In the genomic region with DNA sequence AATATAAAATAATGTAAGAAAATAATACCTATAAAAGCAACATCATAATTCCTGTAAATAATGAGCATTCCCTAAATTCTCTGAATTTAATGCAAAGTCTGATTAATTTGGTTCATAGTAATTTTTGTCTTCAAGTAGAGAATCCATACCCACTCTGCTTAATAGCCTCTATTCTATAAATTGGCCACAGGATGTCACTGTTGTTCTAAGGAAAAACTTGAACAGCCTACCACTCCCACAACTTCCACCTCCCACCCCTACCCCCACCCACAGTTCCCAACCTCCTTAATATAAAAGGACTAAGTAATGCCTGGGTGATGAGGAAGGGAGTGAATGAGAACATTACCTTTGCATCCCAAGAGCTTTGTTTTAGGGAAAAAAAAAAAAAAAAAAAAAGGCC, we compare ENCODE assay signal across 8 cellular contexts. TPM values are rescaled to one million over a fixed set of nuclear protein-coding genes. Genes with fewer than 3 reads are reported as not detected.
A peak's percentile ranks its signal among the peaks of the same experiment; 100 is the strongest.
DNase-seq lines count a peak whose midpoint lies in the region; ATAC-seq, FAIRE-seq and TF ChIP-seq lines count a peak whose summit lies in the region.

No MANE protein-coding gene starts in this region.

- no peak overlapping the region for H3K56ac ChIP-seq in H1 (replicated peaks; ENCODE audit: insufficient read length, low read depth, low read length)

- H4K8ac ChIP-seq in H1 (ENCODE audit: extremely low read depth, insufficient read depth, low read length) = no peak overlapping the region
- no peak overlapping the region for H4K8ac ChIP-seq in neuronal stem cell (ENCODE audit: low read depth, low read length)

- TF ChIP-seq CTCF in A549 (IDR thresholded peaks at IDR 0.05) (peak; percentile 80), H1 (IDR thresholded peaks at IDR 0.05; ENCODE audit: control extremely low read depth in 1 of 3, insufficient read depth in 1 of 3, low read depth in 1 of 3, low read length in 3 of 3) (peak in 2 of 3 experiments; percentile 23 to 28; a peak in 2 of 4 replicates)

- H2BK120ac ChIP-seq in H1 (replicated peaks; ENCODE audit: low read depth, low read length) (no peak overlapping the region), neuronal stem cell (ENCODE audit: low read depth, low read length) (no peak overlapping the region)

- H3K27ac ChIP-seq in A549 = no peak overlapping the region
- no peak overlapping the region for H3K27ac ChIP-seq in H1 (ENCODE audit: low read depth, low read length)
- H3K27ac ChIP-seq in neuronal stem cell (replicated peaks; ENCODE audit: low read length) = no peak overlapping the region

- FAIRE-seq in A549 (lab: Jason Lieb, UNC) (no peak), GM19239 (lab: Jason Lieb, UNC) (no peak), H1 (lab: Jason Lieb, UNC) (peak; percentile 82)

- DNase-seq in A549 (ENCODE audit: low read depth in 1 of 2, low spot score in 1 of 2) (peak; percentile 33 to 64), GM19239 (ENCODE audit: insufficient read length, low spot score) (peak; percentile 2), NCI-H446 treated with DMSO at 0.1 percent for 48 hours (lab: John Stamatoyannopoulos, UW) (peak; percentile 36), H1 (ENCODE audit: low read depth in 1 of 2, low spot score in 2 of 2) (no peak), neuronal stem cell (ENCODE audit: low spot score) (peak; percentile 9), cortex of kidney (lab: John Stamatoyannopoulos, UW) (no peak)

- H2AK5ac ChIP-seq in H1 (ENCODE audit: low read depth, low read length) (no peak overlapping the region), neuronal stem cell (ENCODE audit: low read depth, low read length) (no peak overlapping the region)

- no peaks in the 10 kb centered on the region for H3K27me3 ChIP-seq in H1 (replicated peaks in 1 of 4; ENCODE audit: control insufficient read depth in 3 of 4, extremely low read depth in 1 of 4, insufficient read depth in 3 of 4, low read length in 3 of 4)
- H3K27me3 ChIP-seq in neuronal stem cell (ENCODE audit: control insufficient read depth in 3 of 3, insufficient read depth in 3 of 3, low read depth in 1 of 3, low read length in 3 of 3) = peaks cover 0 to 15% (median 0%) of the 10 kb centered on the region in 3 experiments

- H3K9ac ChIP-seq in H1 (replicated peaks in 1 of 4; ENCODE audit: extremely low read depth in 1 of 4, low read depth in 3 of 4, low read length in 3 of 4) = no peak overlapping the region
- H3K9ac ChIP-seq in neuronal stem cell (ENCODE audit: low read depth, low read length, poor library complexity) = no peak overlapping the region

- no peak overlapping the region for H4K5ac ChIP-seq in H1 (ENCODE audit: insufficient read length, low read depth, low read length)

- CTCF ChIA-PET in A549 (lab: Yijun Ruan, JAX) = interaction anchor here (0.6 to 2.5 kb wide), 32 partner anchors 9 to 1370 kb away, joined by 3 to 18 read pairs (median 4); no protein-coding TSS in a partner anchor
- CTCF ChIA-PET in H1 (lab: Charles Lee; ENCODE audit: partially characterized antibody) = interaction anchor here (0.5 to 3.2 kb wide), 19 partner anchors 10 to 1100 kb away, joined by 3 to 14 read pairs (median 3); a partner anchor contains a TSS

- H2BK15ac ChIP-seq in H1 (ENCODE audit: low read length) (no peak overlapping the region), neuronal stem cell (ENCODE audit: low read length) (no peak overlapping the region)

- TF ChIP-seq EP300 in A549 (IDR thresholded peaks at IDR 0.05) (no peak), H1 (IDR thresholded peaks at IDR 0.05; ENCODE audit: borderline replicate concordance in 1 of 2, low read depth in 2 of 2, low read length in 2 of 2) (no peak)

- H4K20me1 ChIP-seq in H1 (replicated peaks in 1 of 2; ENCODE audit: control insufficient read depth in 1 of 2, insufficient read depth in 2 of 2, low read length in 2 of 2) = no peaks in the 10 kb centered on the region

- H3K14ac ChIP-seq in H1 (ENCODE audit: insufficient read length) = no peak overlapping the region
- no peak overlapping the region for H3K14ac ChIP-seq in neuronal stem cell (ENCODE audit: low read length)

- no peak overlapping the region for H2BK5ac ChIP-seq in H1 (ENCODE audit: low read depth, low read length)
- no peak overlapping the region for H2BK5ac ChIP-seq in neuronal stem cell (ENCODE audit: low read length)

- no peak overlapping the region for H2BK20ac ChIP-seq in H1 (ENCODE audit: low read length)

- H3K18ac ChIP-seq in H1 (ENCODE audit: extremely low read depth, low read length) (no peak overlapping the region), neuronal stem cell (ENCODE audit: low read length) (no peak overlapping the region)

- POLR2A ChIA-PET in A549 (lab: Yijun Ruan, JAX) = no interaction called here
- POLR2A ChIA-PET in H1 (lab: Charles Lee; ENCODE audit: partially characterized antibody) = no interaction called here

- H2BK12ac ChIP-seq in H1 (ENCODE audit: low read depth, low read length) = no peak overlapping the region
- H2BK12ac ChIP-seq in neuronal stem cell (ENCODE audit: low read length) = no peak overlapping the region

- H3K9me3 ChIP-seq in A549 = no peaks in the 10 kb centered on the region
- H3K9me3 ChIP-seq in H1 (ENCODE audit: insufficient read depth in 2 of 2, low read depth in 1 of 2, low read length in 1 of 2) = peaks cover 3 to 14% of the 10 kb centered on the region in 2 experiments; a peak in 1 of 4 replicates
- H3K9me3 ChIP-seq in neuronal stem cell (replicated peaks in 1 of 2; ENCODE audit: control insufficient read depth in 2 of 2, insufficient read depth in 1 of 2, low read depth in 1 of 2, low read length in 2 of 2) = no peaks in the 10 kb centered on the region

- H4K91ac ChIP-seq in H1 (replicated peaks; ENCODE audit: insufficient read length, low read length) = no peak overlapping the region
- H4K91ac ChIP-seq in neuronal stem cell (ENCODE audit: low read depth, low read length, poor library complexity) = no peak overlapping the region

- H3K79me1 ChIP-seq in H1 (ENCODE audit: low read depth, low read length) = no peaks in the 10 kb centered on the region
- no peaks in the 10 kb centered on the region for H3K79me1 ChIP-seq in neuronal stem cell (ENCODE audit: low read depth, low read length)

- H3K4me1 ChIP-seq in A549 (no peaks in the 10 kb centered on the region), H1 (replicated peaks in 1 of 4; ENCODE audit: control insufficient read depth in 3 of 4, insufficient read depth in 4 of 4, low read length in 3 of 4) (no peaks in the 10 kb centered on the region), neuronal stem cell (ENCODE audit: control insufficient read depth in 2 of 2, insufficient read depth in 1 of 2, low read depth in 1 of 2, low read length in 2 of 2) (no peaks in the 10 kb centered on the region)

- H3K4me3 ChIP-seq in A549 (no peak overlapping the region), H1 (ENCODE audit: extremely low read depth in 1 of 4, insufficient read depth in 2 of 4, low read depth in 3 of 4, low read length in 4 of 4) (no peak overlapping the region), neuronal stem cell (ENCODE audit: low read length in 2 of 2) (no peak overlapping the region)

- H3K36me3 ChIP-seq in H1 (ENCODE audit: control insufficient read depth in 2 of 4, insufficient read depth in 4 of 4, low read length in 3 of 4) (no peaks in the 10 kb centered on the region), neuronal stem cell (replicated peaks in 1 of 2; ENCODE audit: control insufficient read depth in 2 of 2, insufficient read depth in 2 of 2, low read length in 2 of 2) (no peaks in the 10 kb centered on the region)

- no peaks in the 10 kb centered on the region for H3K79me2 ChIP-seq in H1 (ENCODE audit: control insufficient read depth in 1 of 2, insufficient read depth in 2 of 2, low read length in 2 of 2)

- H3K4ac ChIP-seq in H1 (replicated peaks; ENCODE audit: insufficient read length, low read depth, low read length) (no peak overlapping the region), neuronal stem cell (ENCODE audit: low read length) (no peak overlapping the region)

- H2AFZ ChIP-seq in H1 (ENCODE audit: low read length) = no peak overlapping the region
- H2AFZ ChIP-seq in neuronal stem cell (ENCODE audit: low read length) = no peak overlapping the region

- H3K23ac ChIP-seq in H1 (ENCODE audit: insufficient read length) (no peak overlapping the region), neuronal stem cell (ENCODE audit: low read depth, low read length, poor library complexity) (no peak overlapping the region)

- TF ChIP-seq POLR2A in A549 (IDR thresholded peaks at IDR 0.05; ENCODE audit: low read length) (no peak), H1 (IDR thresholded peaks at IDR 0.05; ENCODE audit: control extremely low read depth in 1 of 2, low read depth in 2 of 2, low read length in 2 of 2) (no peak)

- TF ChIP-seq RAD21 in A549 (conservative IDR thresholded peaks at IDR 0.05 in 1 of 2, IDR thresholded peaks at IDR 0.05 in 1 of 2) (peak; percentile 76 to 83), H1 (IDR thresholded peaks at IDR 0.05 in 1 of 2, conservative IDR thresholded peaks at IDR 0.05 in 1 of 2; ENCODE audit: low read depth in 2 of 2, low read length in 2 of 2) (peak; percentile 67 to 68)

- no peaks in the 10 kb centered on the region for H3K23me2 ChIP-seq in H1 (ENCODE audit: low read depth, low read length)

- ATAC-seq in A549 = peak; percentile 78 to 97; a peak in 4 of 6 replicates
- no peak for ATAC-seq in GM21423 (IDR thresholded peaks at IDR 0.05; ENCODE audit: unreplicated experiment)
- no peak for ATAC-seq in GM18519 (IDR thresholded peaks at IDR 0.05; ENCODE audit: low FRiP score, unreplicated experiment)

- H3K4me2 ChIP-seq in A549 (no peak overlapping the region; the same call in 2 of the 3 replicates), H1 (ENCODE audit: insufficient read depth in 1 of 2, low read depth in 2 of 2, low read length in 2 of 2) (no peak overlapping the region), neuronal stem cell (ENCODE audit: insufficient read depth, low read length, poor library complexity, severe bottlenecking) (no peak overlapping the region)

RNA-seq across cellular contexts. Expression of a gene that starts 27.2 kb away (rescaled TPM):
- polyA plus RNA-seq in A549 (2011; rRNA removed) (1.6 and 1.7 TPM in 2 replicates), A549 (2017; fragmentation: RNase III; extraction: RNeasy Plus Mini Kit Qiagen cat#74134 plus additional on column Dnase treatment) (5.3 to 6.0 TPM (median 5.4 TPM) in 3 replicates), H1 (2011; rRNA removed) (0.36 and 0.50 TPM in 2 replicates)
- 2.4 and 3.5 TPM in 2 replicates for polyA plus RNA-seq in A549 (2012; cell fraction: cytosol; rRNA removed)
- polyA plus RNA-seq in A549 (2012; cell fraction: nucleus; rRNA removed) = 7.3 and 7.5 TPM in 2 replicates
- 1.5 and 2.4 TPM in 2 replicates for polyA minus RNA-seq in A549 (2011; rRNA and poly(A)+ RNA removed)
- 0.20 and 0.31 TPM in 2 replicates for total RNA-seq in H1 (2021; fragmentation: NEBNext Ultra II Directional; extraction: Animal tissue kit (Norgen Biotek cat#: 25700))
- polyA plus RNA-seq in H1 (2011; cell fraction: cytosol; rRNA removed) = 0.34 TPM
- polyA plus RNA-seq in H1 (2011; cell fraction: nucleus; rRNA removed) = 0.37 TPM
- polyA plus RNA-seq in H1 (2012, experiment 1 of 2) = 0.19 to 0.43 TPM (median 0.33 TPM) in 4 replicates
- 0.09 TPM for polyA plus RNA-seq in H1 (2012, experiment 2 of 2)
- 0.22 TPM for polyA plus RNA-seq in H1 (2013, experiment 1 of 2)
- 0.28 TPM for polyA plus RNA-seq in H1 (2013, experiment 2 of 2)
- 0.12 TPM in 1 of 2 replicates, not detected in the other for polyA minus RNA-seq in H1 (2011; rRNA and poly(A)+ RNA removed)
- polyA minus RNA-seq in H1 (2011; cell fraction: cytosol; rRNA and poly(A)+ RNA removed) = not detected
- 0.60 TPM for polyA minus RNA-seq in H1 (2011; cell fraction: nucleus; rRNA and poly(A)+ RNA removed)
- 5.1 TPM for polyA plus RNA-seq in neuronal stem cell (2013, experiment 1 of 2)
- polyA plus RNA-seq in neuronal stem cell (2013, experiment 2 of 2) = 5.1 TPM

RNA-seq across cellular contexts. Expression of a gene that starts 57.4 kb away (rescaled TPM):
- polyA plus RNA-seq in A549 (2011; rRNA removed) (0.04 and 0.08 TPM in 2 replicates), A549 (2017; fragmentation: RNase III; extraction: RNeasy Plus Mini Kit Qiagen cat#74134 plus additional on column Dnase treatment) (0.05 to 0.12 TPM (median 0.06 TPM) in 3 replicates), H1 (2011; rRNA removed) (not detected in 2 replicates)
- polyA plus RNA-seq in A549 (2012; cell fraction: cytosol; rRNA removed) = 0.03 TPM in 1 of 2 replicates, not detected in the other
- 0.02 TPM in 1 of 2 replicates, not detected in the other for polyA plus RNA-seq in A549 (2012; cell fraction: nucleus; rRNA removed)
- not detected in 2 replicates for polyA minus RNA-seq in A549 (2011; rRNA and poly(A)+ RNA removed)
- total RNA-seq in H1 (2021; fragmentation: NEBNext Ultra II Directional; extraction: Animal tissue kit (Norgen Biotek cat#: 25700)) = not detected in 2 replicates
- polyA plus RNA-seq in H1 (2011; cell fraction: cytosol; rRNA removed) = not detected
- polyA plus RNA-seq in H1 (2011; cell fraction: nucleus; rRNA removed) = not detected
- polyA plus RNA-seq in H1 (2012, experiment 1 of 2) = not detected in 4 replicates
- not detected for polyA plus RNA-seq in H1 (2012, experiment 2 of 2)
- polyA plus RNA-seq in H1 (2013, experiment 1 of 2) = not detected
- polyA plus RNA-seq in H1 (2013, experiment 2 of 2) = not detected
- not detected in 2 replicates for polyA minus RNA-seq in H1 (2011; rRNA and poly(A)+ RNA removed)
- polyA minus RNA-seq in H1 (2011; cell fraction: cytosol; rRNA and poly(A)+ RNA removed) = not detected
- not detected for polyA minus RNA-seq in H1 (2011; cell fraction: nucleus; rRNA and poly(A)+ RNA removed)
- polyA plus RNA-seq in neuronal stem cell (2013, experiment 1 of 2) = 0.45 TPM
- polyA plus RNA-seq in neuronal stem cell (2013, experiment 2 of 2) = 0.44 TPM

Comparison
In these comparisons a context has a peak if more than half of its experiments do, and no peak if none do; other contexts are left out.
1. ATAC-seq: peak in A549 (2 of 2); none in GM21423 (single experiment) and GM18519 (single experiment).
2. DNase-seq: peak in A549 (2 of 2), GM19239 (single experiment), NCI-H446 treated with DMSO at 0.1 percent for 48 hours (single experiment) and neuronal stem cell (single experiment); none in H1 (0 of 2) and cortex of kidney (single experiment).